8 cellular contexts compared by ENCODE assay signal in genomic region chr2:240567137-240567871, GRCh38. TPM values are rescaled to one million over a fixed set of nuclear protein-coding genes. Genes with fewer than 3 reads are reported as not detected.
DNase-seq lines count a peak whose midpoint lies in the region; ATAC-seq and TF ChIP-seq lines count a peak whose summit lies in the region.

No MANE protein-coding gene starts in this region.

- H3K27ac ChIP-seq in SJCRH30 (no peak overlapping the region), brain microvascular endothelial cell (no peak overlapping the region), substantia nigra (ENCODE audit: low read depth, low read length, poor library complexity, severe bottlenecking) (peak overlapping the region; percentile 83)

- POLR2A ChIA-PET in GM10248 (lab: Yijun Ruan, JAX), result interaction anchor here (3.6 kb wide), 1 partner anchor 18 kb away, joined by 34 read pairs; the partner anchor contains the start of gene CAPN10

- ATAC-seq in left colon, result peak; percentile 24

- TF ChIP-seq CTCF in GM12864 (IDR thresholded peaks at IDR 0.05; ENCODE audit: low read depth, low read length, missing control alignments), result no peak
- TF ChIP-seq CTCF in brain microvascular endothelial cell (IDR thresholded peaks at IDR 0.05; ENCODE audit: low read depth, low read length, missing control alignments), result no peak
- no peak for TF ChIP-seq CTCF in GM10248 (IDR thresholded peaks at IDR 0.05; ENCODE audit: control extremely low read depth, extremely low read depth, low read depth, missing control alignments)

- H3K27me3 ChIP-seq in SJCRH30 (no peaks in the 10 kb centered on the region), brain microvascular endothelial cell (replicated peaks) (no peaks in the 10 kb centered on the region)

- H3K36me3 ChIP-seq in SJCRH30 (no peaks in the 10 kb centered on the region), brain microvascular endothelial cell (replicated peaks) (no peaks in the 10 kb centered on the region)

- peaks cover 31% of the 10 kb centered on the region for H3K4me1 ChIP-seq in SJCRH30

- CTCF ChIA-PET in GM10248 (lab: Yijun Ruan, JAX), result interaction anchor here (1.0 to 7.7 kb wide), 10 partner anchors 10 to 55 kb away, joined by 3 to 167 read pairs (median 13); partner anchors contain the start of genes ANKMY1 and CAPN10

- DNase-seq in GM12864 (ENCODE audit: low read depth), result no peak
- DNase-seq in SJCRH30, result peak in 1 of 2 experiments; percentile 11
- DNase-seq in brain microvascular endothelial cell, result no peak
- DNase-seq in left colon, result peak; percentile 49 to 57
- peak in 1 of 49 donors; percentile 15 for DNase-seq in substantia nigra (lab: John Stamatoyannopoulos, UW)
- DNase-seq in globus pallidus (ENCODE audit: low spot score), result no peak
- DNase-seq in middle frontal gyrus (ENCODE audit: extremely low spot score, low spot score), result no peak
- DNase-seq in GM10248 (ENCODE audit: extremely low spot score), result no peak

- in situ Hi-C loops in brain microvascular endothelial cell (cut with HindIII; ENCODE audit: low pct_ligation_motif_present, low sequenced_read_pairs), result no loop called here

- intact Hi-C loops in left colon (cut with DNase I, micrococcal nuclease), result no loop called here

- H3K9me3 ChIP-seq in SJCRH30 (replicated peaks), result no peaks in the 10 kb centered on the region

- peak overlapping the region; percentile 62 for H3K4me3 ChIP-seq in GM12864 (ENCODE audit: low read depth, low read length)
- peak overlapping the region; percentile 63 for H3K4me3 ChIP-seq in SJCRH30
- peak overlapping the region; percentile 63 for H3K4me3 ChIP-seq in brain microvascular endothelial cell (ENCODE audit: low read depth, low read length)

RNA-seq across cellular contexts. Expression of gene RNPEPL1, which starts 1.0 kb away (rescaled TPM):
- total RNA-seq in SJCRH30 (2014; rRNA removed; shearing (Covaris generic)), result 6.0 and 8.4 TPM in 2 replicates
- 100 to 1,000 TPM in 1 of 2 donors, 10 to 100 TPM in 1; 91.4 to 107 TPM for total RNA-seq in left colon

RNA-seq across cellular contexts. Expression of gene DUSP28, which starts 7.1 kb away (rescaled TPM):
- total RNA-seq in SJCRH30 (2014; rRNA removed; shearing (Covaris generic)), result 9.3 and 11.3 TPM in 2 replicates
- 1 to 10 TPM; 4.1 to 6.0 TPM for total RNA-seq in left colon

RNA-seq across cellular contexts. Expression of gene ANKMY1, which starts 9.5 kb away (rescaled TPM):
- total RNA-seq in SJCRH30 (2014; rRNA removed; shearing (Covaris generic)), result 6.3 and 6.7 TPM in 2 replicates
- total RNA-seq in left colon, result 10 to 100 TPM; 18.5 to 19.9 TPM

RNA-seq across cellular contexts. Expression of gene CAPN10, which starts 19.2 kb away (rescaled TPM):
- total RNA-seq in SJCRH30 (2014; rRNA removed; shearing (Covaris generic)), result 23.1 and 27.4 TPM in 2 replicates
- 10 to 100 TPM; 33.6 to 36.1 TPM for total RNA-seq in left colon

RNA-seq across cellular contexts. Expression of gene GPR35, which starts 58.0 kb away (rescaled TPM):
- 0.04 and 0.30 TPM in 2 replicates for total RNA-seq in SJCRH30 (2014; rRNA removed; shearing (Covaris generic))
- 10 to 100 TPM; 67.5 to 84.3 TPM for total RNA-seq in left colon

Comparison
In these comparisons a context has a peak if more than half of its experiments do, and no peak if none do; other contexts are left out.
1. DNase-seq: peak in left colon (2 of 2); none in GM12864 (single experiment), brain microvascular endothelial cell (single experiment), globus pallidus (single experiment), middle frontal gyrus (single experiment) and GM10248 (single experiment).
2. Peak in every context shown above with its lines, with median percentiles within 50 percentile points of each other: H3K4me3 ChIP-seq.